In genomic region chr14:31951638-31951964, GRCh38 we compare ENCODE assay signal across 13 cellular contexts.
DNase-seq lines count a peak whose midpoint lies in the region; ATAC-seq, FAIRE-seq and TF ChIP-seq lines count a peak whose summit lies in the region.
"Had no signal": no experiment of that assay in that cellular context is flagged by ENCODE, and none has a peak within 500 bp of the region (broad histone marks: within the 10 kb centered on the region; RNA-seq: fewer than 3 reads in every experiment).

No MANE protein-coding gene starts in this region.

- no peak for TF ChIP-seq POLR2A in esophagus squamous epithelium (IDR thresholded peaks at IDR 0.05)

- H3K27ac Mint-ChIP-seq in nephron progenitor cell, result peak overlapping the region; percentile 93

- intact Hi-C loops in left ventricle myocardium inferior (cut with micrococcal nuclease) (no loop called here), left ventricle myocardium superior (cut with micrococcal nuclease) (no loop called here), esophagus squamous epithelium (cut with DNase I) (no loop called here)

- H3K36me3 ChIP-seq in left ventricle myocardium inferior (no peaks in the 10 kb centered on the region), esophagus squamous epithelium (no peaks in the 10 kb centered on the region)
- H3K36me3 ChIP-seq: SJSA1 had no signal

- peaks cover 5% of the 10 kb centered on the region for H3K27me3 Mint-ChIP-seq in nephron progenitor cell (ENCODE audit: low read depth, poor library complexity)

- H3K27ac ChIP-seq in left ventricle myocardium inferior (replicated peaks) (peak overlapping the region; percentile 69), esophagus squamous epithelium (peak overlapping the region in 3 of 4 donors; percentile 39 to 59 (median 58))

- peak overlapping the region; percentile 62 for H3K4me3 Mint-ChIP-seq in nephron progenitor cell

- H3K27me3 ChIP-seq in left ventricle myocardium inferior (ENCODE audit: low read depth), result no peaks in the 10 kb centered on the region
- no peaks in the 10 kb centered on the region for H3K27me3 ChIP-seq in esophagus squamous epithelium
- H3K27me3 ChIP-seq: SJSA1 had no signal

- no peak for FAIRE-seq in HTR-8/SVneo (lab: Jason Lieb, UNC)
- FAIRE-seq: H54 had no signal

- peaks cover 4% of the 10 kb centered on the region for H3K36me3 Mint-ChIP-seq in nephron progenitor cell (ENCODE audit: low read depth)

- no peak overlapping the region for H3K4me3 ChIP-seq in left ventricle myocardium inferior
- no peak overlapping the region for H3K4me3 ChIP-seq in esophagus squamous epithelium
- H3K4me3 ChIP-seq: SJSA1 had no signal

- no peak for ATAC-seq in left ventricle myocardium superior

- WGBS in esophagus squamous epithelium, 2 donors, result 72 to 77% methylated on average over 4 of the region's 4 CpGs

- H3K4me1 ChIP-seq in left ventricle myocardium inferior, result peaks cover 32% of the 10 kb centered on the region
- H3K4me1 ChIP-seq in esophagus squamous epithelium, result peaks cover 0 to 32% (median 16%) of the 10 kb centered on the region in 3 donors

- DNase-seq in left ventricle myocardium inferior (no peak), left ventricle myocardium superior (no peak), esophagus squamous epithelium (lab: John Stamatoyannopoulos, UW) (no peak), nephron progenitor cell (no peak), HTR-8/SVneo (ENCODE audit: insufficient read length, low spot score) (no peak), DMS114 treated with DMSO at 0.1 percent for 48 hours (lab: John Stamatoyannopoulos, UW; ENCODE audit: unreplicated experiment) (no peak), NCI-H82 (lab: John Stamatoyannopoulos, UW) (no peak), NCI-H345 treated with DMSO at 0.1 percent for 48 hours (lab: John Stamatoyannopoulos, UW; ENCODE audit: unreplicated experiment) (no peak)
- DNase-seq: C1 segment of cervical spinal cord, KBM-7, NCI-H1048 had no signal

- H3K9me3 Mint-ChIP-seq in nephron progenitor cell, result peaks cover 5% of the 10 kb centered on the region

- TF ChIP-seq CTCF in left ventricle myocardium inferior (IDR thresholded peaks at IDR 0.05; ENCODE audit: borderline replicate concordance) (no peak), esophagus squamous epithelium (IDR thresholded peaks at IDR 0.05) (no peak), nephron progenitor cell (IDR thresholded peaks at IDR 0.05) (no peak)

- H3K4me1 Mint-ChIP-seq in nephron progenitor cell, result peaks cover 43% of the 10 kb centered on the region

- H3K9me3 ChIP-seq in left ventricle myocardium inferior (replicated peaks) (no peaks in the 10 kb centered on the region), esophagus squamous epithelium (no peaks in the 10 kb centered on the region)
- H3K9me3 ChIP-seq: SJSA1 had no signal
